In genomic region chr2:28342081-28342967, GRCh38 we compare ENCODE assay signal across 9 cellular contexts. TPM values are rescaled to one million over a fixed set of nuclear protein-coding genes. Genes with fewer than 3 reads are reported as not detected.
A peak's percentile ranks its signal among the peaks of the same experiment; 100 is the strongest.
DNase-seq lines count a peak whose midpoint lies in the region; ATAC-seq, FAIRE-seq and TF ChIP-seq lines count a peak whose summit lies in the region.
"Had no signal": no experiment of that assay in that cellular context is flagged by ENCODE, and none has a peak within 500 bp of the region (broad histone marks: within the 10 kb centered on the region; RNA-seq: fewer than 3 reads in every experiment).

No MANE protein-coding gene starts in this region.

- H3K9me3 ChIP-seq in astrocyte (ENCODE audit: insufficient read depth, low read depth, low read length) (no peaks in the 10 kb centered on the region), right cardiac atrium (ENCODE audit: control insufficient read depth, low read length) (no peaks in the 10 kb centered on the region), gastrocnemius medialis (no peaks in the 10 kb centered on the region)

- H3K27me3 ChIP-seq in astrocyte (ENCODE audit: insufficient read depth, low read length): no peaks in the 10 kb centered on the region
- H3K27me3 ChIP-seq in right cardiac atrium (ENCODE audit: control insufficient read depth, insufficient read depth): no peaks in the 10 kb centered on the region
- H3K27me3 ChIP-seq in gastrocnemius medialis: no peaks in the 10 kb centered on the region

- intact Hi-C loops in right cardiac atrium (cut with DNase I) (loop anchor here in 2 of 4 donors (5.0 kb wide), 1 partner anchor 50 kb away; the partner anchor contains the start of gene FOSL2 (in 2 of the 2)), gastrocnemius medialis (cut with DNase I; ENCODE audit: low total_unique reads) (loop anchor here (2.0 to 5.0 kb wide), 2 partner anchors 48 to 640 kb away; no protein-coding TSS in a partner anchor)

- peak overlapping the region; percentile 60 for H3K4me3 Mint-ChIP-seq in astrocyte (ENCODE audit: unreplicated experiment)
- no peak overlapping the region for H3K4me3 Mint-ChIP-seq in natural killer cell treated with Interleukin-12 subunit alpha and Interleukin-12 subunit beta and Interleukin-15 and Interleukin-18, amount 100 ng/mL, for 72 hours
- H3K4me3 Mint-ChIP-seq: activated T-cell treated with anti-CD3 and anti-CD28 coated beads, Interleukin-2, amount 50 U/mL, for 72 hours had no signal

- TF ChIP-seq CTCF in astrocyte (IDR thresholded peaks at IDR 0.05; ENCODE audit: insufficient read depth, low read depth, low read length) (no peak), gastrocnemius medialis (IDR thresholded peaks at IDR 0.05 in 4 of 5, conservative IDR thresholded peaks at IDR 0.05 in 1 of 5) (no peak)

- peak overlapping the region; percentile 29 for H2AFZ ChIP-seq in astrocyte (ENCODE audit: low read depth, low read length)

- H3K36me3 ChIP-seq in astrocyte (ENCODE audit: insufficient read depth, low read length): no peaks in the 10 kb centered on the region
- H3K36me3 ChIP-seq in gastrocnemius medialis: no peaks in the 10 kb centered on the region

- H3K4me3 ChIP-seq in astrocyte (ENCODE audit: insufficient read depth, low read depth, low read length) (no peak overlapping the region), right cardiac atrium (ENCODE audit: low read length) (no peak overlapping the region), gastrocnemius medialis (peak overlapping the region; percentile 26 to 37 (median 32))

- H3K36me3 Mint-ChIP-seq in astrocyte (ENCODE audit: low read depth, unreplicated experiment): peaks cover 3% of the 10 kb centered on the region
- peaks cover 4% of the 10 kb centered on the region for H3K36me3 Mint-ChIP-seq in natural killer cell treated with Interleukin-12 subunit alpha and Interleukin-12 subunit beta and Interleukin-15 and Interleukin-18, amount 100 ng/mL, for 72 hours

- TF ChIP-seq POLR2A in gastrocnemius medialis (IDR thresholded peaks at IDR 0.05): peak; percentile 52 to 69

- peak overlapping the region; percentile 11 for H3K9ac ChIP-seq in astrocyte (ENCODE audit: low read length)

- peak overlapping the region; percentile 59 for H3K4me2 ChIP-seq in astrocyte (ENCODE audit: low read length)

- peak overlapping the region; percentile 81 for H3K27ac Mint-ChIP-seq in astrocyte (ENCODE audit: unreplicated experiment)
- peak overlapping the region in 1 of 2 donors; percentile 27 for H3K27ac Mint-ChIP-seq in natural killer cell treated with Interleukin-12 subunit alpha and Interleukin-12 subunit beta and Interleukin-15 and Interleukin-18, amount 100 ng/mL, for 72 hours
- H3K27ac Mint-ChIP-seq: activated T-cell treated with anti-CD3 and anti-CD28 coated beads, Interleukin-2, amount 50 U/mL, for 72 hours had no signal

- peaks cover under 1% of the 10 kb centered on the region for H3K27me3 Mint-ChIP-seq in astrocyte (ENCODE audit: low read depth, unreplicated experiment)
- H3K27me3 Mint-ChIP-seq in natural killer cell treated with Interleukin-12 subunit alpha and Interleukin-12 subunit beta and Interleukin-15 and Interleukin-18, amount 100 ng/mL, for 72 hours: no peaks in the 10 kb centered on the region

- ATAC-seq in right cardiac atrium (peak; percentile 69 to 84), gastrocnemius medialis (peak; percentile 54 to 60)
- no peak for ATAC-seq in natural killer cell treated with Interleukin-12 subunit alpha and Interleukin-12 subunit beta and Interleukin-15 and Interleukin-18, amount 100 ng/mL, for 72 hours
- ATAC-seq: activated T-cell treated with anti-CD3 and anti-CD28 coated beads, Interleukin-2, amount 50 U/mL, for 72 hours had no signal

- peak; percentile 77 for DNase-seq in EL
- peak; percentile 89 for DNase-seq in astrocyte (ENCODE audit: low read depth)
- peak; percentile 85 to 92 (median 86) for DNase-seq in right cardiac atrium
- peak; percentile 56 to 72 for DNase-seq in gastrocnemius medialis
- no peak for DNase-seq in HuH-7 (ENCODE audit: low spot score)
- DNase-seq in natural killer cell treated with Interleukin-12 subunit alpha and Interleukin-12 subunit beta and Interleukin-15 and Interleukin-18, amount 100 ng/mL, for 72 hours (ENCODE audit: low spot score): no peak
- DNase-seq in midbrain (lab: John Stamatoyannopoulos, UW): no peak
- no peak for DNase-seq in effector CD8-positive, alpha-beta T cell (lab: John Stamatoyannopoulos, UW)
- DNase-seq: activated T-cell treated with anti-CD3 and anti-CD28 coated beads, Interleukin-2, amount 50 U/mL, for 72 hours had no signal

- in situ Hi-C loops in gastrocnemius medialis (cut with MboI; ENCODE audit: low sequenced_read_pairs in 4 of 4): no loop called here

- peaks cover 29% of the 10 kb centered on the region for H3K4me1 ChIP-seq in astrocyte (ENCODE audit: insufficient read depth, low read length)
- peaks cover 5% of the 10 kb centered on the region for H3K4me1 ChIP-seq in right cardiac atrium (ENCODE audit: control insufficient read depth, insufficient read depth, low read length)
- peaks cover 73 to 82% of the 10 kb centered on the region in 2 donors for H3K4me1 ChIP-seq in gastrocnemius medialis

- no peaks in the 10 kb centered on the region for H3K79me2 ChIP-seq in astrocyte (ENCODE audit: insufficient read depth, low read length)

- H3K4me1 Mint-ChIP-seq in astrocyte (ENCODE audit: low read depth, unreplicated experiment): peaks cover 35% of the 10 kb centered on the region
- peaks cover 6 to 15% of the 10 kb centered on the region in 2 donors for H3K4me1 Mint-ChIP-seq in natural killer cell treated with Interleukin-12 subunit alpha and Interleukin-12 subunit beta and Interleukin-15 and Interleukin-18, amount 100 ng/mL, for 72 hours (ENCODE audit: low read depth in 2 of 2)

- peak; percentile 29 for FAIRE-seq in astrocyte (lab: Jason Lieb, UNC)

- H4K20me1 ChIP-seq in astrocyte (ENCODE audit: insufficient read depth, low read length): no peaks in the 10 kb centered on the region

- peak overlapping the region; percentile 46 for H3K27ac ChIP-seq in astrocyte (ENCODE audit: low read depth, low read length)
- H3K27ac ChIP-seq in right cardiac atrium (ENCODE audit: low read length): peak overlapping the region; percentile 38
- peak overlapping the region; percentile 85 to 89 (median 87) for H3K27ac ChIP-seq in gastrocnemius medialis

- WGBS in right cardiac atrium: 24% methylated on average over 15 of the region's 15 CpGs

- H3K9me3 Mint-ChIP-seq in astrocyte (ENCODE audit: unreplicated experiment): no peaks in the 10 kb centered on the region
- no peaks in the 10 kb centered on the region for H3K9me3 Mint-ChIP-seq in natural killer cell treated with Interleukin-12 subunit alpha and Interleukin-12 subunit beta and Interleukin-15 and Interleukin-18, amount 100 ng/mL, for 72 hours
- H3K9me3 Mint-ChIP-seq: activated T-cell treated with anti-CD3 and anti-CD28 coated beads, Interleukin-2, amount 50 U/mL, for 72 hours had no signal

RNA-seq across cellular contexts. Expression of gene FOSL2, which starts 50.3 kb away (rescaled TPM):
- total RNA-seq in astrocyte (156 and 158 TPM in 2 replicates), right cardiac atrium (100 to 1,000 TPM in 1 of 4 donors, 10 to 100 TPM in 3; 38.9 to 128 (median 56.6) TPM), gastrocnemius medialis (100 to 1,000 TPM; 193 to 214 (median 210) TPM)
- polyA plus RNA-seq in right cardiac atrium: 46.4 TPM
- total RNA-seq in natural killer cell treated with Interleukin-12 subunit alpha and Interleukin-12 subunit beta and Interleukin-15 and Interleukin-18, amount 100 ng/mL, for 72 hours: 10 to 100 TPM; 44.5 to 52.5 TPM

Comparison
In these comparisons a context has a peak if more than half of its experiments do, and no peak if none do; other contexts are left out.
1. DNase-seq: peak in EL (single experiment), astrocyte (single experiment), right cardiac atrium (3 of 3) and gastrocnemius medialis (2 of 2); none in HuH-7 (single experiment), natural killer cell treated with Interleukin-12 subunit alpha and Interleukin-12 subunit beta and Interleukin-15 and Interleukin-18, amount 100 ng/mL, for 72 hours (single experiment), midbrain (single experiment) and effector CD8-positive, alpha-beta T cell (single experiment).
2. H3K4me3 ChIP-seq: peak in gastrocnemius medialis (4 of 4); none in astrocyte (single experiment) and right cardiac atrium (single experiment).
3. ATAC-seq: peak in right cardiac atrium (2 of 2) and gastrocnemius medialis (2 of 2); none in natural killer cell treated with Interleukin-12 subunit alpha and Interleukin-12 subunit beta and Interleukin-15 and Interleukin-18, amount 100 ng/mL, for 72 hours (0 of 2).
4. Peak in every context shown above with its lines, with median percentiles within 50 percentile points of each other: H3K27ac ChIP-seq.